In the genomic region with DNA sequence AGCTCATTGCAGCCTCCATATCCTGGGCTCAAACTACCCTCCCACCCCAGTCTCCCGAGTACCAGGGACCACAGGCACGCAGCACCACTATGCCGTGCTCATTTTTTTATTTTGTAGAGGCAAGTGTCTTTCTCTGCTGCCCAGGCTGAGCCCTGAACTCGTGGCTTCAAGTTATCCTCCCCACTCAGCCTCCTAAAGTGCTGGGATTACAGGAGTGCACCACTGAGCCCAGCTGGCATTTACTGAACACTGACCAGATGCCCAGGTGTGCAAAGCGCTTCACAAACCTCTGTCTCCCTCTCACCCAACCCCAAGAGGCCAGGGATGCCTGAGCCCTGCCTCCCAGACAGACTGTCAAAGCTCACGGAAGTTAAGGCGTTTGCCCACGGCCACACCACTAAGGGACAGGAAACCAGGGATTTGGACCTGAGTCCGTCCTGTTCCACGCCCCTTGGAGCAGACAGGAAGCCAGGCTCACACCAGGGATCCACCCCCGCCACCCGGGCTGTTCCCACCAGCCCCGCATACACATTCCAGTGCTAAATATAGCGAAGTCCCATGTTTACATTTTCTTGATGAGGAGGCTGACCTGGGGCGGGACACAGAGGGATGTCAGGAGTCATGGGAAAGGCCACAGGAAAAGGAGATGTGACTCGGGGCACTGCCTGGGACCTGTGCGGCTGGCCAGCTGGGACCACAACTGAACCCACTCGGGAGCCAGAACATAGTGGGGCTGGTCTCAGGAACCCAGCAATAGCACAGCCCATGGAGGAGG, we compare ENCODE assay signal across 11 cellular contexts. TPM values are rescaled to one million over a fixed set of nuclear protein-coding genes. Genes with fewer than 3 reads are reported as not detected.
DNase-seq lines count a peak whose midpoint lies in the region; ATAC-seq and TF ChIP-seq lines count a peak whose summit lies in the region.
"Had no signal": no experiment of that assay in that cellular context is flagged by ENCODE, and none has a peak within 500 bp of the region (broad histone marks: within the 10 kb centered on the region; RNA-seq: fewer than 3 reads in every experiment).

No MANE protein-coding gene starts in this region.

- no peaks in the 10 kb centered on the region for H3K9me3 Mint-ChIP-seq in activated CD4-positive, alpha-beta T cell treated with anti-CD3 and anti-CD28 coated beads, Interleukin-2, amount 10 ng/mL, durations not matched to agents 24 days and 14 days

- H3K4me3 ChIP-seq in upper lobe of right lung (no peak overlapping the region), BE2C (ENCODE audit: low read depth, low read length) (no peak overlapping the region)
- H3K4me3 ChIP-seq: ovary had no signal

- peaks cover 3% of the 10 kb centered on the region for H3K36me3 Mint-ChIP-seq in activated CD4-positive, alpha-beta T cell treated with anti-CD3 and anti-CD28 coated beads, Interleukin-2, amount 10 ng/mL, durations not matched to agents 24 days and 14 days (ENCODE audit: low read depth)

- intact Hi-C loops in upper lobe of right lung (cut with DNase I) = no loop called here
- intact Hi-C loops in activated CD4-positive, alpha-beta T cell treated with anti-CD3 and anti-CD28 coated beads, Interleukin-2, amount 10 ng/mL, durations not matched to agents 24 days and 14 days (cut with micrococcal nuclease) = no loop called here

- DNase-seq in HS-27A (ENCODE audit: low read depth) (peak; percentile 5), caudate nucleus (lab: John Stamatoyannopoulos, UW) (no peak), kidney glomerular epithelial cell (lab: John Stamatoyannopoulos, UW) (peak; percentile 6), upper lobe of right lung (no peak), NCI-H1417 (lab: John Stamatoyannopoulos, UW) (no peak), BE2C (no peak)
- DNase-seq in activated CD4-positive, alpha-beta T cell treated with anti-CD3 and anti-CD28 coated beads, Interleukin-2, amount 10 ng/mL, durations not matched to agents 24 days and 14 days = no peak
- DNase-seq: activated CD8-positive, alpha-beta T cell treated with anti-CD3 and anti-CD28 coated beads, Interleukin-2, amount 10 ng/mL, durations not matched to agents 7 days and 5 days; GDM1 had no signal

- no peak overlapping the region for H3K27ac Mint-ChIP-seq in activated CD4-positive, alpha-beta T cell treated with anti-CD3 and anti-CD28 coated beads, Interleukin-2, amount 10 ng/mL, durations not matched to agents 24 days and 14 days
- H3K27ac Mint-ChIP-seq: activated CD8-positive, alpha-beta T cell treated with anti-CD3 and anti-CD28 coated beads, Interleukin-2, amount 10 ng/mL, durations not matched to agents 7 days and 5 days had no signal

- H3K4me3 Mint-ChIP-seq in activated CD4-positive, alpha-beta T cell treated with anti-CD3 and anti-CD28 coated beads, Interleukin-2, amount 10 ng/mL, durations not matched to agents 24 days and 14 days = no peak overlapping the region
- H3K4me3 Mint-ChIP-seq: activated CD8-positive, alpha-beta T cell treated with anti-CD3 and anti-CD28 coated beads, Interleukin-2, amount 10 ng/mL, durations not matched to agents 7 days and 5 days had no signal

- H3K27me3 Mint-ChIP-seq in activated CD4-positive, alpha-beta T cell treated with anti-CD3 and anti-CD28 coated beads, Interleukin-2, amount 10 ng/mL, durations not matched to agents 24 days and 14 days = no peaks in the 10 kb centered on the region

- no peaks in the 10 kb centered on the region for H3K36me3 ChIP-seq in upper lobe of right lung
- H3K36me3 ChIP-seq in BE2C = no peaks in the 10 kb centered on the region
- H3K36me3 ChIP-seq: ovary had no signal

- H3K27ac ChIP-seq in caudate nucleus (ENCODE audit: low read depth, low read length) = peak overlapping the region; percentile 68
- no peak overlapping the region for H3K27ac ChIP-seq in upper lobe of right lung
- H3K27ac ChIP-seq: ovary had no signal

- no peaks in the 10 kb centered on the region for H3K4me1 Mint-ChIP-seq in activated CD4-positive, alpha-beta T cell treated with anti-CD3 and anti-CD28 coated beads, Interleukin-2, amount 10 ng/mL, durations not matched to agents 24 days and 14 days

- H3K27me3 ChIP-seq in upper lobe of right lung (no peaks in the 10 kb centered on the region), BE2C (no peaks in the 10 kb centered on the region)
- H3K27me3 ChIP-seq: ovary had no signal

- ATAC-seq in upper lobe of right lung = peak; percentile 56
- ATAC-seq: activated CD8-positive, alpha-beta T cell treated with anti-CD3 and anti-CD28 coated beads, Interleukin-2, amount 10 ng/mL, durations not matched to agents 7 days and 5 days had no signal

- TF ChIP-seq CTCF in upper lobe of right lung (IDR thresholded peaks at IDR 0.05) (no peak), BE2C (IDR thresholded peaks at IDR 0.05; ENCODE audit: low read depth, low read length) (no peak)

- H3K4me1 ChIP-seq in upper lobe of right lung (peaks cover 11% of the 10 kb centered on the region), BE2C (peaks cover 11% of the 10 kb centered on the region)

- H3K9me3 ChIP-seq in upper lobe of right lung (no peaks in the 10 kb centered on the region), BE2C (no peaks in the 10 kb centered on the region)
- H3K9me3 ChIP-seq: ovary had no signal

RNA-seq across cellular contexts. Expression of a gene that starts 51.2 kb away (rescaled TPM):
- 10.3 TPM for total RNA-seq in upper lobe of right lung
- total RNA-seq in activated CD4-positive, alpha-beta T cell treated with anti-CD3 and anti-CD28 coated beads, Interleukin-2, amount 10 ng/mL, durations not matched to agents 24 days and 14 days = 61.6 and 62.6 TPM in 2 replicates
- not detected for polyA plus RNA-seq in BE2C (2012; ENCODE audit: insufficient read depth, insufficient read length, low read depth)
- total RNA-seq: bronchial epithelial cell had no signal

Comparison
In these comparisons a context has a peak if more than half of its experiments do, and no peak if none do; other contexts are left out.
1. DNase-seq: peak in HS-27A (single experiment) and kidney glomerular epithelial cell (single experiment); none in caudate nucleus (0 of 61), upper lobe of right lung (single experiment), NCI-H1417 (0 of 3), activated CD4-positive, alpha-beta T cell treated with anti-CD3 and anti-CD28 coated beads, Interleukin-2, amount 10 ng/mL, durations not matched to agents 24 days and 14 days (single experiment) and BE2C (single experiment).